Comparison of ENCODE assay signal across 12 cellular contexts in the genomic region with DNA sequence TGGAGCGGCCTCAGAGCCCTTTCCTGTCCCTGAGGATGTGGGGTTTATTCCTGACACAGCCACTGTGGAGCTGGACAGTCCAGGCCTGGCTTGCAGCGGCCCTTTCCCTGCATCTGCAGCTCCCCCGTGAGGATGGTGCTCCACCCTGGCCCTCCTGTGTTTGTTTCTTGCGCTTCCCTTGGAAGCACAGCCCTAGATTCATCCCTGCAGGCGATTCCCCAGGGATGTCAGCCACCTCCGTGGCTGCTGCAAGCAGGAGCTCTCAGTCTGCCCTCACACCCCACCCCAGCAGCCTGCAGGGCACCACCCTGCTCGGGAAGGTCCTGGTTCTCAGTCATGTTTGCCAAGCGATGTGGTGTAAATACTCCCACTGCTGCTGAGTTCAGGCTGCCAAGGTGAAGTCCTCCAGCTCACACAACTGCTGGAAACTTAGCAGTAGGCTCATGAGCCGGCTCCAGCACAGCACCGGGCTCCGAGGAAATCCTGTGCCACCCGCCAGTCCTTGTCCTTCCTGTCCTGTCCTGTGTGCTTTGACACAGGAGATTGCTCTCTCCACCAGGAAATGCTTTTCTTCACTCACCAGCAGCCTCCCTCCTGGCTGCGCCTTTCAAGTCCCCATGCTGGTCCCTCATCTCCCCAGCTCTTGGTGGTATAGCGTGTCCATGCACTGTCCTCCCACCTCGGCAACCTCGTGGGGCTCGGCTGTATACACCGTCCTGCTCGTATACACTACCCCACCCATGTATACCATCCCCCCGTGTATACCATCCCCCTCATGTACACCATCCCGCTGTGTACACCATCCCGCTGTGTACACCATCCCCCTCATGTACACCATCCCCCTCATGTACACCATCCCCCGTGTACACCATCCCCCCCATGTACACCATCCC. TPM values are rescaled to one million over a fixed set of nuclear protein-coding genes. Genes with fewer than 3 reads are reported as not detected.
DNase-seq lines count a peak whose midpoint lies in the region; ATAC-seq, FAIRE-seq and TF ChIP-seq lines count a peak whose summit lies in the region.
"Had no signal": no experiment of that assay in that cellular context is flagged by ENCODE, and none has a peak within 500 bp of the region (broad histone marks: within the 10 kb centered on the region; RNA-seq: fewer than 3 reads in every experiment).

No MANE protein-coding gene starts in this region.

- intact Hi-C loops in breast epithelium (cut with DNase I; ENCODE audit: low total_unique reads): no loop called here
- intact Hi-C loops in MCF 10A (cut with micrococcal nuclease): loop anchor here (10.0 kb wide), 2 partner anchors 97 to 1567 kb away; no protein-coding TSS in a partner anchor
- intact Hi-C loops in upper lobe of right lung (cut with DNase I): loop anchor here (5.0 kb wide), 1 partner anchor 169 kb away; no protein-coding TSS in a partner anchor

- H3K36me3 ChIP-seq in breast epithelium (no peaks in the 10 kb centered on the region), WERI-Rb-1 (no peaks in the 10 kb centered on the region), keratinocyte (ENCODE audit: control insufficient read depth in 2 of 2, extremely low read depth in 1 of 2, insufficient read depth in 2 of 2, low read length in 2 of 2) (no peaks in the 10 kb centered on the region), upper lobe of right lung (no peaks in the 10 kb centered on the region)
- H3K36me3 ChIP-seq: SJCRH30, tibial artery had no signal

- H3K4me2 ChIP-seq in keratinocyte (ENCODE audit: control insufficient read depth, extremely low read depth, insufficient read depth, low read depth, low read length): no peak overlapping the region

- H3K27me3 ChIP-seq in breast epithelium (no peaks in the 10 kb centered on the region), WERI-Rb-1 (ENCODE audit: insufficient read depth, low read depth, severe bottlenecking) (no peaks in the 10 kb centered on the region), keratinocyte (ENCODE audit: control insufficient read depth, extremely low read depth, insufficient read depth, low read length) (peaks cover 5% of the 10 kb centered on the region), upper lobe of right lung (no peaks in the 10 kb centered on the region)
- H3K27me3 ChIP-seq: SJCRH30 had no signal

- no peak overlapping the region for H3K27ac Mint-ChIP-seq in MCF 10A (ENCODE audit: low read depth, unreplicated experiment)
- H3K27ac Mint-ChIP-seq: activated naive CD4-positive, alpha-beta T cell treated with anti-CD3 and anti-CD28 coated beads, Interleukin-2, amount 50 U/mL, for 72 hours had no signal

- no peak overlapping the region for H3K4me3 Mint-ChIP-seq in MCF 10A (ENCODE audit: unreplicated experiment)

- no peak for TF ChIP-seq POLR2A in breast epithelium (IDR thresholded peaks at IDR 0.05)

- no peak overlapping the region for H3K9ac ChIP-seq in keratinocyte (ENCODE audit: control insufficient read depth, extremely low read depth, insufficient read depth, low read length)

- peaks cover 64% of the 10 kb centered on the region for H3K4me1 Mint-ChIP-seq in MCF 10A (ENCODE audit: insufficient read depth, unreplicated experiment)

- dilution Hi-C loops in keratinocyte (cut with MboI; ENCODE audit: extremely low pct_ligation_motif_present, low sequenced_read_pairs): no loop called here

- ATAC-seq in upper lobe of right lung (peak; percentile 62), HG02884 (IDR thresholded peaks at IDR 0.05; ENCODE audit: unreplicated experiment) (no peak)

- H4K20me1 ChIP-seq in keratinocyte (ENCODE audit: control insufficient read depth, extremely low read depth, insufficient read depth, low read length): no peaks in the 10 kb centered on the region

- H3K9me1 ChIP-seq in keratinocyte (ENCODE audit: control insufficient read depth, extremely low read depth, insufficient read depth, low read length): no peaks in the 10 kb centered on the region

- no TSS peak for BruUV-seq in MCF 10A (replicated peaks; lab: Mats Ljungman, UMichigan)

- CTCF ChIA-PET in MCF 10A (lab: Yijun Ruan, JAX): interaction anchor here (0.5 to 11.9 kb wide), 4 partner anchors 71 to 237 kb away, joined by 3 to 335 read pairs (median 4); no protein-coding TSS in a partner anchor

- no peaks in the 10 kb centered on the region for H3K36me3 Mint-ChIP-seq in MCF 10A (ENCODE audit: insufficient read depth, unreplicated experiment)
- H3K36me3 Mint-ChIP-seq: activated naive CD4-positive, alpha-beta T cell treated with anti-CD3 and anti-CD28 coated beads, Interleukin-2, amount 50 U/mL, for 72 hours had no signal

- no peak for TF ChIP-seq CTCF in breast epithelium (IDR thresholded peaks at IDR 0.05)
- no peak for TF ChIP-seq CTCF in MCF 10A (IDR thresholded peaks at IDR 0.05; ENCODE audit: unreplicated experiment)
- peak; percentile 69 for TF ChIP-seq CTCF in WERI-Rb-1 (IDR thresholded peaks at IDR 0.05; ENCODE audit: low read depth, low read length)
- peak in 1 of 3 experiments; percentile 2 for TF ChIP-seq CTCF in keratinocyte (optimal IDR thresholded peaks at IDR 0.05 in 1 of 3, IDR thresholded peaks at IDR 0.05 in 1 of 3, conservative IDR thresholded peaks at IDR 0.05 in 1 of 3; ENCODE audit: extremely low read depth in 1 of 3, insufficient read depth in 2 of 3, low read length in 3 of 3)
- TF ChIP-seq CTCF in upper lobe of right lung (IDR thresholded peaks at IDR 0.05): peak; percentile 8

- H3K9me3 ChIP-seq in breast epithelium: no peaks in the 10 kb centered on the region
- no peaks in the 10 kb centered on the region for H3K9me3 ChIP-seq in WERI-Rb-1 (ENCODE audit: severe bottlenecking)
- H3K9me3 ChIP-seq in keratinocyte (ENCODE audit: control insufficient read depth, low read depth, low read length): no peaks in the 10 kb centered on the region
- no peaks in the 10 kb centered on the region for H3K9me3 ChIP-seq in upper lobe of right lung
- H3K9me3 ChIP-seq: SJCRH30, tibial artery had no signal

- H3K27me3 Mint-ChIP-seq in MCF 10A (ENCODE audit: insufficient read depth, unreplicated experiment): no peaks in the 10 kb centered on the region

- H3K4me1 ChIP-seq in breast epithelium (peaks cover 0 to 3% of the 10 kb centered on the region in 2 donors), keratinocyte (ENCODE audit: control insufficient read depth, extremely low read depth, insufficient read depth, low read length) (peaks cover 31% of the 10 kb centered on the region), upper lobe of right lung (peaks cover 13% of the 10 kb centered on the region)
- H3K4me1 ChIP-seq: SJCRH30 had no signal

- no peaks in the 10 kb centered on the region for H3K9me3 Mint-ChIP-seq in MCF 10A (ENCODE audit: unreplicated experiment)
- H3K9me3 Mint-ChIP-seq: activated naive CD4-positive, alpha-beta T cell treated with anti-CD3 and anti-CD28 coated beads, Interleukin-2, amount 50 U/mL, for 72 hours had no signal

- H3K79me2 ChIP-seq in keratinocyte (ENCODE audit: control insufficient read depth, insufficient read depth, low read length): no peaks in the 10 kb centered on the region

- POLR2A ChIA-PET in MCF 10A (lab: Yijun Ruan, JAX): interaction anchor here (0.9 to 1.3 kb wide), 2 partner anchors 143 to 170 kb away, joined by 4 read pairs; no protein-coding TSS in a partner anchor

- DNase-seq in breast epithelium (ENCODE audit: low spot score in 2 of 2) (peak; percentile 37 to 73), MCF 10A (ENCODE audit: unreplicated experiment) (no peak), WERI-Rb-1 (peak; percentile 83), keratinocyte (ENCODE audit: low read depth, low spot score) (no peak), upper lobe of right lung (no peak), MV-4-11 (lab: John Stamatoyannopoulos, UW) (no peak), NOMO-1 treated with dmso at 0.1 percent for 144 hours (lab: John Stamatoyannopoulos, UW; ENCODE audit: unreplicated experiment) (no peak)
- DNase-seq: NCI-H1436 treated with DMSO at 0.1 percent for 48 hours, tibial artery had no signal

- H3K27ac ChIP-seq in breast epithelium (peak overlapping the region in 1 of 2 donors; percentile 19), WERI-Rb-1 (peak overlapping the region; percentile 32), keratinocyte (ENCODE audit: control insufficient read depth, insufficient read depth, low read length) (no peak overlapping the region), upper lobe of right lung (no peak overlapping the region)
- H3K27ac ChIP-seq: SJCRH30, tibial artery had no signal

- H2AFZ ChIP-seq in keratinocyte (ENCODE audit: control insufficient read depth, low read length): peak overlapping the region; percentile 22

- H3K4me3 ChIP-seq in breast epithelium: no peak overlapping the region
- no peak overlapping the region for H3K4me3 ChIP-seq in WERI-Rb-1 (ENCODE audit: low read depth, low read length)
- H3K4me3 ChIP-seq in keratinocyte (ENCODE audit: control insufficient read depth in 2 of 3, extremely low read depth in 1 of 3, insufficient read depth in 2 of 3, low read depth in 1 of 3, low read length in 3 of 3): no peak overlapping the region
- H3K4me3 ChIP-seq in upper lobe of right lung: no peak overlapping the region
- H3K4me3 ChIP-seq: SJCRH30, tibial artery had no signal

- no peak for FAIRE-seq in keratinocyte (lab: Jason Lieb, UNC)

RNA-seq across cellular contexts. Expression of a gene that starts 16.2 kb away (rescaled TPM):
- 1 to 10 TPM in 1 of 3 donors, under 1 TPM in 2; 0.29 to 2.9 (median 0.48) TPM for total RNA-seq in breast epithelium
- total RNA-seq in MCF 10A (2022): 0.82 TPM in 1 of 2 replicates, not detected in the other
- polyA plus RNA-seq in keratinocyte: 0.09 to 0.22 TPM in 2 of 3 replicates, not detected in the other
- polyA plus RNA-seq in keratinocyte (2011; ENCODE audit: low read depth): not detected
- 0.23 TPM in 1 of 2 replicates, not detected in the other for polyA plus RNA-seq in keratinocyte (2011; cell fraction: cytosol; rRNA removed)
- polyA plus RNA-seq in keratinocyte (2011; cell fraction: nucleus; rRNA removed): not detected in 2 replicates
- polyA plus RNA-seq in keratinocyte (2012; ENCODE audit: low replicate concordance): not detected in 2 replicates
- 0.49 TPM in 1 of 3 replicates, not detected in the others for polyA minus RNA-seq in keratinocyte
- not detected for polyA minus RNA-seq in keratinocyte (2011; cell fraction: cytosol; rRNA and poly(A)+ RNA removed)
- polyA minus RNA-seq in keratinocyte (2011; cell fraction: nucleus; rRNA and poly(A)+ RNA removed): 0.85 and 1.4 TPM in 2 replicates
- total RNA-seq in upper lobe of right lung: 1.9 TPM

Comparison
In these comparisons a context has a peak if more than half of its experiments do, and no peak if none do; other contexts are left out.
1. DNase-seq: peak in breast epithelium (2 of 2) and WERI-Rb-1 (single experiment); none in MCF 10A (single experiment), keratinocyte (single experiment), upper lobe of right lung (single experiment), MV-4-11 (single experiment) and NOMO-1 treated with dmso at 0.1 percent for 144 hours (single experiment).
2. CTCF ChIP-seq: peak in WERI-Rb-1 (single experiment) and upper lobe of right lung (single experiment); none in breast epithelium (0 of 3) and MCF 10A (single experiment).